Comparison of ENCODE assay signal across 8 cellular contexts in the genomic region with DNA sequence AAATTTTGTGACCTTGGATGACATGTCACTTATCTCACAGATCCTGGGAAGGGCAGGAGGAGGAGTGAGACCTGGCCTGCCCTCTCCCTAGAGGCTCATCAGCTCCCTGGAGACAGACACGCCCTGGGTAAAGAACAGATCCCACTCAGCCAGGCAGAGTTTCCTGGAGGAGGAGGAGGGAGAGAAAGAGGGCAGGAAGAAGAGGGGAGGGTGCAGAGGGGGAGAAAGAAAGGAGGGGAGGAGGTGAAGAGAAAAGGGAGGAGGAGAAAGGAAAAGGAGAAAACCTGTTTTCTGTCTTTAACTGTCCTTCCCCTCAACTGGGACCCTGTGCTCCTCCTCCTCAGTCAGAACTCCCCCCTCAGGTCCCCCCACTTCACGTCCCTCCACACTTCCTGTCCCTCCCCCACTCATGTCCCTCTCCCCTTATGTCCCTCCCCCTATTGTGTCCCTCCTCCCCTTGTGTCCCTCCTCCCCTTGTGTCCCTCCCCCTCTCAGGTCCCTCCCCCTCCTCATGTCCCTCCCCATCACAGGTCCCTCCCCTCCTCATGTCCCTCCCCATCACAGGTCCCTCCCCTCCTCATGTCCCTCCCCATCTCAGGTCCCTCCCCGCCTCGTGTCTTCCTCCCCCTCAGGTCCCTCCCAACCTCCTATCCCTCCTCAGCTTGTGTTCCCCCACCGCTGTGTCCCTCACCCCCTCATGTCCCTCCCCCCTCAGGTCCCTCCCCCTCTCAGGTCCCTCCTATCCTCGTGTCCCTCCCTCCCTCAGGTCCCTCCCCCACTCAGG. TPM values are rescaled to one million over a fixed set of nuclear protein-coding genes. Genes with fewer than 3 reads are reported as not detected.
DNase-seq lines count a peak whose midpoint lies in the region; ATAC-seq and TF ChIP-seq lines count a peak whose summit lies in the region.

No MANE protein-coding gene starts in this region.

- H3K9ac ChIP-seq in BLaER1 treated with 17β-estradiol and CSF1 and Interleukin-3, amounts not matched to agents 10 nM and 100 nM = peak overlapping the region in 4 of 11 experiments; percentile 7 to 44 (median 40); a peak in 3 of 22 replicates

- no peaks in the 10 kb centered on the region for H4K20me1 ChIP-seq in BLaER1 treated with 17β-estradiol and CSF1 and Interleukin-3, amounts not matched to agents 10 nM and 100 nM

- H3K4me2 ChIP-seq in BLaER1 treated with 17β-estradiol and CSF1 and Interleukin-3, amounts not matched to agents 10 nM and 100 nM = peak overlapping the region in 10 of 11 experiments; percentile 17 to 70 (median 60); a peak in 19 of 22 replicates

- H3K27ac ChIP-seq in BLaER1 treated with 17β-estradiol and CSF1 and Interleukin-3, amounts not matched to agents 10 nM and 100 nM = peak overlapping the region in 7 of 11 experiments; percentile 18 to 63 (median 35); a peak in 11 of 22 replicates

- H3K4me1 Mint-ChIP-seq in type B pancreatic cell (ENCODE audit: unreplicated experiment) = peaks cover 34% of the 10 kb centered on the region

- TF ChIP-seq CTCF in type B pancreatic cell (conservative IDR thresholded peaks at IDR 0.05) = no peak

- peaks cover 0 to 3% (median 0%) of the 10 kb centered on the region in 11 experiments; a peak in 1 of 22 replicates for H3K36me3 ChIP-seq in BLaER1 treated with 17β-estradiol and CSF1 and Interleukin-3, amounts not matched to agents 10 nM and 100 nM

- DNase-seq in HS-27A (ENCODE audit: low read depth) (peak; percentile 61), RPMI7951 (ENCODE audit: low read depth) (peak; percentile 63), fibroblast of gingiva (ENCODE audit: low read depth) (peak; percentile 21), type B pancreatic cell (ENCODE audit: extremely low spot score, unreplicated experiment) (no peak), NCI-H2227 treated with DMSO at 0.1 percent for 48 hours (lab: John Stamatoyannopoulos, UW) (no peak), AG08395 (ENCODE audit: low spot score) (no peak)

- H3K27me3 Mint-ChIP-seq in type B pancreatic cell = no peaks in the 10 kb centered on the region

- no peak for TF ChIP-seq POLR2A in GM18505 (IDR thresholded peaks at IDR 0.05; ENCODE audit: borderline replicate concordance, extremely low read depth, insufficient read depth, insufficient read length)

- peak overlapping the region; percentile 50 for H3K27ac Mint-ChIP-seq in type B pancreatic cell

- H3K9me3 ChIP-seq in BLaER1 treated with 17β-estradiol and CSF1 and Interleukin-3, amounts not matched to agents 10 nM and 100 nM (replicated peaks in 1 of 11) = peaks cover 0 to 9% (median 8%) of the 10 kb centered on the region in 11 experiments; a peak in 19 of 22 replicates

- H3K4me3 ChIP-seq in BLaER1 treated with 17β-estradiol and CSF1 and Interleukin-3, amounts not matched to agents 10 nM and 100 nM = no peak overlapping the region

- no peaks in the 10 kb centered on the region for H3K27me3 ChIP-seq in BLaER1 treated with 17β-estradiol and CSF1 and Interleukin-3, amounts not matched to agents 10 nM and 100 nM

- no peak for ATAC-seq in GM18505 (IDR thresholded peaks at IDR 0.05; ENCODE audit: unreplicated experiment)

- no peaks in the 10 kb centered on the region for H3K9me3 Mint-ChIP-seq in type B pancreatic cell

- H3K4me1 ChIP-seq in BLaER1 treated with 17β-estradiol and CSF1 and Interleukin-3, amounts not matched to agents 10 nM and 100 nM = peaks cover 31 to 50% (median 44%) of the 10 kb centered on the region in 10 experiments

- no peak overlapping the region for H3K4me3 Mint-ChIP-seq in type B pancreatic cell

- no peaks in the 10 kb centered on the region for H3K36me3 Mint-ChIP-seq in type B pancreatic cell

RNA-seq across cellular contexts. Expression of a gene that starts 52.3 kb away (rescaled TPM):
- under 0.01 TPM in 2 replicates for total RNA-seq in RPMI7951 (2014; rRNA removed; shearing (Covaris generic))
- total RNA-seq in type B pancreatic cell (ENCODE audit: low replicate concordance) = 11.8 and 16.9 TPM in 2 replicates

Comparison
In these comparisons a context has a peak if more than half of its experiments do, and no peak if none do; other contexts are left out.
1. DNase-seq: peak in HS-27A (single experiment), RPMI7951 (single experiment) and fibroblast of gingiva (single experiment); none in type B pancreatic cell (single experiment), NCI-H2227 treated with DMSO at 0.1 percent for 48 hours (single experiment) and AG08395 (single experiment).
2. RNA of a gene that starts 52.3 kb away (total RNA-seq): 11.8 to 16.9 TPM in type B pancreatic cell; under 0.01 TPM in RPMI7951; every median in the first group is over 10 times any median in the second.